In the genomic region with DNA sequence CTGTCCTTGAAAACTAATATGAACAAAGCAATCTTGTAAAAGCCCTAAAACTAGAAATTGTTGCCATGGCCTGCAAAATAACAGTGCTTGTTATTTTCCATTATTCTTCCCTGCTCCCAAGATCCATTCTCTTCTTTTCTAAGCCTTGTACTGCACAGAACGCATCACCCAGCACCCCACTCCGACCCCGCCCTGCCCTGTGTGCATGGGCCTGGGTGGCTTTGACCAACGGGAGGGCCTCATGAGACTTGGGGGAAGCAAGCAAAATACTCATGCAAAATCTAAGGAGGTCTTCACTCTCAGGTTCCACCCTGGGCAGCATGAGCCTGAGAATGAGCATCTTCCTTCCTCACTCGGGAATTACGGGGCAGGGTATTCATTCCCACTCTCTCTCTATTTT, we compare ENCODE assay signal across 29 cellular contexts. TPM values are rescaled to one million over a fixed set of nuclear protein-coding genes. Genes with fewer than 3 reads are reported as not detected.
"Had no signal": no experiment of that assay in that cellular context is flagged by ENCODE, and none has a peak within 500 bp of the region (broad histone marks: within the 10 kb centered on the region; RNA-seq: fewer than 3 reads in every experiment).

No MANE protein-coding gene starts in this region.

- H3K27me3 ChIP-seq: stomach, suprapubic skin, testis, thyroid gland, tibial artery, tibial nerve, transverse colon, upper lobe of left lung, uterus, vagina had no signal

- H3K36me3 ChIP-seq: stomach, suprapubic skin, thoracic aorta, thyroid gland, tibial artery, tibial nerve, transverse colon, upper lobe of left lung, uterus, vagina had no signal

- DNase-seq: stimulated activated CD4-positive, alpha-beta T cell treated with anti-CD3 and anti-CD28 coated beads, Interleukin-2, amount 100 ng/mL, for 48 hours; stimulated activated CD4-positive, alpha-beta T cell treated with anti-CD3 and anti-CD28 coated beads, Interleukin-4, amount 100 ng/mL, for 1 hour; stimulated activated CD4-positive, alpha-beta T cell treated with anti-CD3 and anti-CD28 coated beads, Interleukin-4, amount 100 ng/mL, for 24 hours; stimulated activated CD4-positive, alpha-beta T cell treated with anti-CD3 and anti-CD28 coated beads, Interleukin-4, amount 100 ng/mL, for 4 hours; stimulated activated CD8-positive, alpha-beta memory T cell treated with anti-CD3 and anti-CD28 coated beads, Interleukin-4, amount 100 ng/mL, for 48 hours; stimulated activated naive B cell treated with anti-CD40 and anti-IgM and Interleukin-4, amounts not matched to agents 10 μg/mL and 1 μg/mL and 100 μg/mL, for 72 hours; stimulated activated naive CD4-positive, alpha-beta T cell; stimulated activated naive CD4-positive, alpha-beta T cell treated with Interleukin-2 at 50 U/mL for 16 hours; stimulated activated naive CD8-positive, alpha-beta T cell treated with anti-CD3 and anti-CD28 coated beads, Interleukin-15, amount 100 ng/mL, for 72 hours; stimulated activated naive CD8-positive, alpha-beta T cell treated with anti-CD3 and anti-CD28 coated beads, Interleukin-15, Interleukin-2, amounts not matched to agents 100 U/mL and 50 U/mL, for 24 hours; stomach; substantia nigra; testis; thyroid gland; tibial artery; transverse colon; trophoblast cell; uterus had no signal

- H3K9me3 Mint-ChIP-seq: stimulated activated effector memory CD8-positive, alpha-beta T cell treated with anti-CD3 and anti-CD28 coated beads, Interleukin-12 subunit alpha, Interleukin-12 subunit beta, amount 100 ng/mL, for 72 hours; stimulated activated memory B cell treated with anti-CD40 and anti-IgM and Interleukin-4, amounts not matched to agents 10 μg/mL and 1 μg/mL and 100 μg/mL, for 72 hours; stimulated activated naive B cell treated with anti-CD40 and anti-IgM and Interleukin-4, amounts not matched to agents 10 μg/mL and 1 μg/mL and 100 μg/mL, for 72 hours; stimulated activated naive CD8-positive, alpha-beta T cell treated with anti-CD3 and anti-CD28 coated beads, Interleukin-15, amount 100 ng/mL, for 72 hours; stimulated activated naive CD8-positive, alpha-beta T cell treated with anti-CD3 and anti-CD28 coated beads, Interleukin-15, Interleukin-2, amounts not matched to agents 100 ng/mL and 50 ng/mL, for 24 hours; type B pancreatic cell had no signal

- H3K27ac Mint-ChIP-seq: stimulated activated effector memory CD8-positive, alpha-beta T cell treated with anti-CD3 and anti-CD28 coated beads, Interleukin-12 subunit alpha, Interleukin-12 subunit beta, amount 100 ng/mL, for 72 hours; stimulated activated naive CD8-positive, alpha-beta T cell treated with anti-CD3 and anti-CD28 coated beads, Interleukin-15, amount 100 ng/mL, for 72 hours; stimulated activated naive CD8-positive, alpha-beta T cell treated with anti-CD3 and anti-CD28 coated beads, Interleukin-15, Interleukin-2, amounts not matched to agents 100 ng/mL and 50 ng/mL, for 24 hours; type B pancreatic cell had no signal

- H3K27ac ChIP-seq: stomach, suprapubic skin, testis, thoracic aorta, thyroid gland, tibial artery, tibial nerve, transverse colon, upper lobe of left lung, uterus, vagina had no signal

- H3K36me3 Mint-ChIP-seq: stimulated activated effector memory CD8-positive, alpha-beta T cell treated with anti-CD3 and anti-CD28 coated beads, Interleukin-12 subunit alpha, Interleukin-12 subunit beta, amount 100 ng/mL, for 72 hours; stimulated activated memory B cell treated with anti-CD40 and anti-IgM and Interleukin-4, amounts not matched to agents 10 μg/mL and 1 μg/mL and 100 μg/mL, for 72 hours; stimulated activated naive B cell treated with anti-CD40 and anti-IgM and Interleukin-4, amounts not matched to agents 10 μg/mL and 1 μg/mL and 100 μg/mL, for 72 hours; type B pancreatic cell had no signal

- H3K4me3 Mint-ChIP-seq: stimulated activated effector memory CD8-positive, alpha-beta T cell treated with anti-CD3 and anti-CD28 coated beads, Interleukin-12 subunit alpha, Interleukin-12 subunit beta, amount 100 ng/mL, for 72 hours; stimulated activated memory B cell treated with anti-CD40 and anti-IgM and Interleukin-4, amounts not matched to agents 10 μg/mL and 1 μg/mL and 100 μg/mL, for 72 hours; stimulated activated naive B cell treated with anti-CD40 and anti-IgM and Interleukin-4, amounts not matched to agents 10 μg/mL and 1 μg/mL and 100 μg/mL, for 72 hours; stimulated activated naive CD8-positive, alpha-beta T cell treated with anti-CD3 and anti-CD28 coated beads, Interleukin-15, amount 100 ng/mL, for 72 hours; stimulated activated naive CD8-positive, alpha-beta T cell treated with anti-CD3 and anti-CD28 coated beads, Interleukin-15, Interleukin-2, amounts not matched to agents 100 ng/mL and 50 ng/mL, for 24 hours; type B pancreatic cell had no signal

- H3K4me3 ChIP-seq: stomach, suprapubic skin, testis, thoracic aorta, thyroid gland, tibial artery, tibial nerve, transverse colon, upper lobe of left lung, uterus, vagina had no signal

- H3K9me3 ChIP-seq: stomach, suprapubic skin, testis, thoracic aorta, thyroid gland, tibial artery, tibial nerve, transverse colon, upper lobe of left lung, uterus, vagina had no signal

- H3K4me1 Mint-ChIP-seq: stimulated activated effector memory CD8-positive, alpha-beta T cell treated with anti-CD3 and anti-CD28 coated beads, Interleukin-12 subunit alpha, Interleukin-12 subunit beta, amount 100 ng/mL, for 72 hours; stimulated activated memory B cell treated with anti-CD40 and anti-IgM and Interleukin-4, amounts not matched to agents 10 μg/mL and 1 μg/mL and 100 μg/mL, for 72 hours; stimulated activated naive B cell treated with anti-CD40 and anti-IgM and Interleukin-4, amounts not matched to agents 10 μg/mL and 1 μg/mL and 100 μg/mL, for 72 hours; stimulated activated naive CD8-positive, alpha-beta T cell treated with anti-CD3 and anti-CD28 coated beads, Interleukin-15, amount 100 ng/mL, for 72 hours had no signal

- H3K27me3 Mint-ChIP-seq: stimulated activated memory B cell treated with anti-CD40 and anti-IgM and Interleukin-4, amounts not matched to agents 10 μg/mL and 1 μg/mL and 100 μg/mL, for 72 hours; stimulated activated naive B cell treated with anti-CD40 and anti-IgM and Interleukin-4, amounts not matched to agents 10 μg/mL and 1 μg/mL and 100 μg/mL, for 72 hours had no signal

- ATAC-seq: stimulated activated effector memory CD8-positive, alpha-beta T cell treated with anti-CD3 and anti-CD28 coated beads, Interleukin-12 subunit alpha, Interleukin-12 subunit beta, amount 100 ng/mL, for 72 hours; stimulated activated memory B cell treated with anti-CD40 and anti-IgM and Interleukin-4, amounts not matched to agents 10 μg/mL and 1 μg/mL and 100 μg/mL, for 72 hours; stimulated activated naive B cell treated with anti-CD40 and anti-IgM and Interleukin-4, amounts not matched to agents 10 μg/mL and 1 μg/mL and 100 μg/mL, for 72 hours; stimulated activated naive CD8-positive, alpha-beta T cell treated with anti-CD3 and anti-CD28 coated beads, Interleukin-15, amount 100 ng/mL, for 72 hours; stimulated activated naive CD8-positive, alpha-beta T cell treated with anti-CD3 and anti-CD28 coated beads, Interleukin-15, Interleukin-2, amounts not matched to agents 100 U/mL and 50 U/mL, for 24 hours had no signal

- H3K4me1 ChIP-seq: stomach, suprapubic skin, testis, tibial artery, tibial nerve, transverse colon, uterus, vagina had no signal

RNA-seq across cellular contexts. Expression of a gene that starts 32.4 kb away (rescaled TPM):
- total RNA-seq: subcutaneous adipose tissue, suprapubic skin, testis, thoracic aorta, transverse colon, ureter had no signal
